In genomic region chr6:25050356-25050755, GRCh38 we compare ENCODE assay signal across 8 cellular contexts.
DNase-seq lines count a peak whose midpoint lies in the region; ATAC-seq and TF ChIP-seq lines count a peak whose summit lies in the region.

No MANE protein-coding gene starts in this region.

- no peak overlapping the region for H3K27ac ChIP-seq in GM23338 (ENCODE audit: low read depth)

- no peaks in the 10 kb centered on the region for H3F3A ChIP-seq in GM23338 (replicated peaks; ENCODE audit: low read depth)

- H3K4me1 Mint-ChIP-seq in activated naive CD4-positive, alpha-beta T cell treated with anti-CD3 and anti-CD28 coated beads, Interleukin-2, amount 50 U/mL, for 24 hours: peaks cover 45% of the 10 kb centered on the region
- H3K4me1 Mint-ChIP-seq in naive B cell: peaks cover 56 to 81% (median 64%) of the 10 kb centered on the region in 3 donors
- H3K4me1 Mint-ChIP-seq in GM23338: peaks cover 6% of the 10 kb centered on the region; the same call in 2 of the 3 replicates

- no peak overlapping the region for H2AFZ ChIP-seq in GM23338

- H3K27me3 Mint-ChIP-seq in activated naive CD4-positive, alpha-beta T cell treated with anti-CD3 and anti-CD28 coated beads, Interleukin-2, amount 50 U/mL, for 24 hours: no peaks in the 10 kb centered on the region
- H3K27me3 Mint-ChIP-seq in naive B cell: no peaks in the 10 kb centered on the region
- peaks cover 2% of the 10 kb centered on the region for H3K27me3 Mint-ChIP-seq in GM23338 (ENCODE audit: insufficient read depth, low read depth, poor library complexity)

- peak; percentile 85 for DNase-seq in EL
- peak; percentile 94 for DNase-seq in NOMO-1 treated with dmso at 0.1 percent for 144 hours (lab: John Stamatoyannopoulos, UW; ENCODE audit: unreplicated experiment)
- no peak for DNase-seq in naive B cell
- DNase-seq in GM23338 (ENCODE audit: low spot score): no peak

- no peak for TF ChIP-seq CTCF in GM23338 (conservative IDR thresholded peaks at IDR 0.05; ENCODE audit: low read depth in 2 of 2)

- H3K27me3 ChIP-seq in GM23338 (ENCODE audit: insufficient read depth): no peaks in the 10 kb centered on the region

- H4K20me1 ChIP-seq in GM23338 (replicated peaks; ENCODE audit: insufficient read depth): no peaks in the 10 kb centered on the region

- H3K4me3 Mint-ChIP-seq in activated naive CD4-positive, alpha-beta T cell treated with anti-CD3 and anti-CD28 coated beads, Interleukin-2, amount 50 U/mL, for 24 hours: peak overlapping the region; percentile 77
- H3K4me3 Mint-ChIP-seq in naive B cell (peak overlapping the region in 6 of 8 donors; percentile 35 to 78 (median 58)), GM23338 (no peak overlapping the region)

- peaks cover 2% of the 10 kb centered on the region for H3K36me3 Mint-ChIP-seq in activated naive CD4-positive, alpha-beta T cell treated with anti-CD3 and anti-CD28 coated beads, Interleukin-2, amount 50 U/mL, for 24 hours
- H3K36me3 Mint-ChIP-seq in naive B cell: no peaks in the 10 kb centered on the region
- H3K36me3 Mint-ChIP-seq in GM23338 (ENCODE audit: low read depth): peaks cover 3% of the 10 kb centered on the region; the same call in 1 of the 3 replicates

- H3K4me1 ChIP-seq in GM23338 (ENCODE audit: insufficient read depth): no peaks in the 10 kb centered on the region

- no peak overlapping the region for H3K4me2 ChIP-seq in GM23338

- no peaks in the 10 kb centered on the region for H3K79me2 ChIP-seq in GM23338 (replicated peaks; ENCODE audit: insufficient read depth)

- no peaks in the 10 kb centered on the region for H3K36me3 ChIP-seq in GM23338 (ENCODE audit: insufficient read depth)

- peak overlapping the region; percentile 91 for H3K27ac Mint-ChIP-seq in activated naive CD4-positive, alpha-beta T cell treated with anti-CD3 and anti-CD28 coated beads, Interleukin-2, amount 50 U/mL, for 24 hours
- H3K27ac Mint-ChIP-seq in naive B cell (peak overlapping the region in 3 of 6 donors; percentile 57 to 93 (median 67)), GM23338 (no peak overlapping the region)

- H3K9me2 ChIP-seq in GM23338 (ENCODE audit: insufficient read depth): peaks cover 8% of the 10 kb centered on the region

- ATAC-seq in naive B cell (ENCODE audit: low read depth in 2 of 2) (peak; percentile 42 to 43), HG03565 (IDR thresholded peaks at IDR 0.05; ENCODE audit: unreplicated experiment) (no peak), HG03139 (IDR thresholded peaks at IDR 0.05; ENCODE audit: unreplicated experiment) (no peak), HG02610 (IDR thresholded peaks at IDR 0.05; ENCODE audit: unreplicated experiment) (no peak), GM23338 (no peak)

- H3K4me3 ChIP-seq in GM23338: no peak overlapping the region

- H3K9me3 Mint-ChIP-seq in activated naive CD4-positive, alpha-beta T cell treated with anti-CD3 and anti-CD28 coated beads, Interleukin-2, amount 50 U/mL, for 24 hours: no peaks in the 10 kb centered on the region
- H3K9me3 Mint-ChIP-seq in naive B cell (no peaks in the 10 kb centered on the region), GM23338 (peaks cover 3% of the 10 kb centered on the region; the same call in 1 of the 3 replicates)

TF ChIP-seq in GM23338, 12 proteins besides CTCF, POLR2A, EP300 and RAD21:
- TF ChIP-seq JUNB (IDR thresholded peaks at IDR 0.05; ENCODE audit: unreplicated experiment) (no peak), ZNF114 (CRISPR knock-in tag; IDR thresholded peaks at IDR 0.05) (no peak), STAT1 (IDR thresholded peaks at IDR 0.05; ENCODE audit: unreplicated experiment) (no peak)

Comparison
In these comparisons a context has a peak if more than half of its experiments do, and no peak if none do; other contexts are left out.
1. DNase-seq: peak in EL (single experiment) and NOMO-1 treated with dmso at 0.1 percent for 144 hours (single experiment); none in naive B cell (single experiment) and GM23338 (single experiment).
2. ATAC-seq: peak in naive B cell (2 of 2); none in HG03565 (single experiment), HG03139 (single experiment), HG02610 (single experiment) and GM23338 (single experiment).